In the genomic region with DNA sequence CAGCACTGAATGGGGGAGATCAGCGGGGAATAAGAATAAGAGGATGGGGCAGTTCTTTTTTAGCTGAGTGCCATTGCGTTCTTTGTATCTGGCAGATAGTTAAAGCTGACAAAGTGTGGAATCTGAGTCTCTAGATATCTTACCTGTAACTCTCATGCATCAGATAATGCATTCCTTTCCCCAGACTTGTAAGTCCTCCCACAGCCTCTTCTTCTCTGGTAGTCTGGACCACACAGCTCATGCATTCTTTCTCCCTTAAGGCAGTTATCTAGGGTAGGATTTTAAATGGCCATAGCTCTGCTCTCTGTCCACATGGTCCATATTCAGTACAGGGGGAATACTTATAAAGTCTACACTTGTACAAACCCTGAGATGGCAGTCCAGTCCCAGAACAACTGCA, we compare ENCODE assay signal across 30 cellular contexts. TPM values are rescaled to one million over a fixed set of nuclear protein-coding genes. Genes with fewer than 3 reads are reported as not detected.
"Had no signal": no experiment of that assay in that cellular context is flagged by ENCODE, and none has a peak within 500 bp of the region (broad histone marks: within the 10 kb centered on the region; RNA-seq: fewer than 3 reads in every experiment).

No MANE protein-coding gene starts in this region.

- H3K9me3 Mint-ChIP-seq: mesothelial cell of epicardium; nephron progenitor cell; stimulated activated memory B cell treated with anti-CD40 and anti-IgM and Interleukin-4, amounts not matched to agents 10 μg/mL and 1 μg/mL and 100 μg/mL, for 72 hours; stimulated activated naive CD8-positive, alpha-beta T cell treated with anti-CD3 and anti-CD28 coated beads, Interleukin-15, amount 100 ng/mL, for 72 hours had no signal

- H3K4me1 Mint-ChIP-seq: naive B cell; natural killer cell; nephron progenitor cell; stimulated activated memory B cell treated with anti-CD40 and anti-IgM and Interleukin-4, amounts not matched to agents 10 μg/mL and 1 μg/mL and 100 μg/mL, for 72 hours; stimulated activated naive CD8-positive, alpha-beta T cell treated with anti-CD3 and anti-CD28 coated beads, Interleukin-15, amount 100 ng/mL, for 72 hours had no signal

- H3K27me3 ChIP-seq: heart left ventricle, left lung, ovary, right atrium auricular region, right lobe of liver, transverse colon, upper lobe of right lung had no signal

- H3K36me3 ChIP-seq: heart left ventricle, left lung, lower lobe of right lung, ovary, right atrium auricular region, right lobe of liver, transverse colon, upper lobe of right lung had no signal

- ATAC-seq: heart left ventricle; left colon; left lung; lower lobe of right lung; natural killer cell; right lobe of liver; stimulated activated memory B cell treated with anti-CD40 and anti-IgM and Interleukin-4, amounts not matched to agents 10 μg/mL and 1 μg/mL and 100 μg/mL, for 72 hours; stimulated activated naive CD8-positive, alpha-beta T cell treated with anti-CD3 and anti-CD28 coated beads, Interleukin-15, amount 100 ng/mL, for 72 hours; upper lobe of right lung had no signal

- H3K27ac ChIP-seq: heart left ventricle, left lung, lower lobe of right lung, ovary, right atrium auricular region, right lobe of liver, skin epidermis, transverse colon, upper lobe of right lung had no signal

- DNase-seq: heart left ventricle; hypothalamus; kidney; left colon; left lung; lower lobe of right lung; mammary epithelial cell; mesenchymal stem cell; naive B cell; natural killer cell; nephron progenitor cell; ovary; right lobe of liver; stimulated activated CD4-positive, alpha-beta T cell treated with anti-CD3 and anti-CD28 coated beads, Interleukin-12 subunit alpha, Interleukin-12 subunit beta, amount 100 ng/mL, for 4 hours; stimulated activated CD4-positive, alpha-beta T cell treated with anti-CD3 and anti-CD28 coated beads, Interleukin-15, amount 100 ng/mL, for 24 hours; stimulated activated CD4-positive, alpha-beta T cell treated with anti-CD3 and anti-CD28 coated beads, Interleukin-4, amount 100 ng/mL, for 4 hours; stimulated activated CD8-positive, alpha-beta memory T cell treated with anti-CD3 and anti-CD28 coated beads, Interleukin-4, amount 100 ng/mL, for 48 hours; stimulated activated naive CD4-positive, alpha-beta T cell treated with Interleukin-2 at 50 U/mL for 16 hours; stimulated activated naive CD8-positive, alpha-beta T cell treated with anti-CD3 and anti-CD28 coated beads, Interleukin-15, amount 100 ng/mL, for 72 hours; substantia nigra; transverse colon; upper lobe of right lung had no signal

- H3K27me3 Mint-ChIP-seq: naive B cell; progenitor cell of endocrine pancreas; stimulated activated memory B cell treated with anti-CD40 and anti-IgM and Interleukin-4, amounts not matched to agents 10 μg/mL and 1 μg/mL and 100 μg/mL, for 72 hours; stimulated activated naive CD8-positive, alpha-beta T cell treated with anti-CD3 and anti-CD28 coated beads, Interleukin-15, amount 100 ng/mL, for 72 hours had no signal

- H3K36me3 Mint-ChIP-seq: mesothelial cell of epicardium; naive B cell; natural killer cell; stimulated activated memory B cell treated with anti-CD40 and anti-IgM and Interleukin-4, amounts not matched to agents 10 μg/mL and 1 μg/mL and 100 μg/mL, for 72 hours had no signal

- H3K27ac Mint-ChIP-seq: mesothelial cell of epicardium; naive B cell; natural killer cell; nephron progenitor cell; progenitor cell of endocrine pancreas; stimulated activated memory B cell treated with anti-CD40 and anti-IgM and Interleukin-4, amounts not matched to agents 10 μg/mL and 1 μg/mL and 100 μg/mL, for 72 hours; stimulated activated naive CD8-positive, alpha-beta T cell treated with anti-CD3 and anti-CD28 coated beads, Interleukin-15, amount 100 ng/mL, for 72 hours had no signal

- H3K4me1 ChIP-seq: heart left ventricle, left lung, lower lobe of right lung, right atrium auricular region, right lobe of liver, transverse colon, upper lobe of right lung had no signal

- H3K4me3 Mint-ChIP-seq: mesothelial cell of epicardium; naive B cell; natural killer cell; nephron progenitor cell; stimulated activated memory B cell treated with anti-CD40 and anti-IgM and Interleukin-4, amounts not matched to agents 10 μg/mL and 1 μg/mL and 100 μg/mL, for 72 hours; stimulated activated naive CD8-positive, alpha-beta T cell treated with anti-CD3 and anti-CD28 coated beads, Interleukin-15, amount 100 ng/mL, for 72 hours had no signal

- H3K4me3 ChIP-seq: heart left ventricle, left lung, lower lobe of right lung, ovary, right atrium auricular region, right lobe of liver, skin epidermis, transverse colon, upper lobe of right lung had no signal

- H3K9me3 ChIP-seq: heart left ventricle, left lung, lower lobe of right lung, ovary, right atrium auricular region, right lobe of liver, upper lobe of right lung had no signal

RNA-seq across cellular contexts. Expression of a gene that starts 54.0 kb away (rescaled TPM):
- total RNA-seq: mammary epithelial cell, mononuclear cell, natural killer cell, pulmonary artery endothelial cell, renal cortical epithelial cell had no signal
- polyA plus RNA-seq: mammary epithelial cell had no signal
